ENCODE assay signal across 1 cellular context in the genomic region with DNA sequence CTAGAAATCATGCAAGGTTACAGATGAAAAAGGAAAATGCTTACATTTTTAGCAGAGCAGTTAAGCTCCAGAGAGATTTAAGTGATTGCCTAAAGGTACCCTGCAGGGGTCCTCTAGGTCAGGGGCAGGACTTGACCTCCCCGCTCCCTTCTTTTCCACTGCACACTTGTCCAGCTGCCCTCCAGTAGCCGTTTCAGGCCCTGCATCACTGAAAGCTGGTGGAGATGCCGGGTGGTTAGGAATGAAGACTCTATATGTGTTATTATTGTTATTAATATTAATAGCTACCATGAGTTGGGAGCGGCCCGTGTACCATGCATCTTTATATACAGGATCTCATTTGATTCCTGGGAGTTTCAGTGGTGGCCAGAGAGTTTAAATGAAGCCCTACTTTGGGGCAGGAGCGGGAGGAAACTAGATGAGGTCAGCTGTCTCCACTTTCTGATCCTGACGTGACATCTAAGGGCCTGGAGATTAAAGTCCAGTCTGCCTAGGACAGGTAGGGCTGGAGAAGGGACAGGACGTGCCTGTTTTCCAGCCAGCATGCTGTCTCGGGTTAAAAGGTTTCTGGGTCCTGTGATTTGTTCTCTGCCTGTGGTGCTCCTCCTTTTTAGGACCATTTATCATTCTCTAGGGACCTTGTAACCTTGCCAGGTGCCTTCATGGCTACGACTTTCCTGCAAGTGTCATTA.
TF ChIP-seq lines count a peak whose summit lies in the region.

No MANE protein-coding gene starts in this region.

TF ChIP-seq in H1, 55 proteins besides CTCF, POLR2A, EP300 and RAD21:
- TF ChIP-seq FOSL1 (IDR thresholded peaks at IDR 0.05; ENCODE audit: insufficient read depth, low read depth, low read length) (no peak), RXRA (IDR thresholded peaks at IDR 0.05; ENCODE audit: insufficient read depth, low read depth, low read length) (no peak)
